ENCODE assay signal across 8 cellular contexts in the genomic region with DNA sequence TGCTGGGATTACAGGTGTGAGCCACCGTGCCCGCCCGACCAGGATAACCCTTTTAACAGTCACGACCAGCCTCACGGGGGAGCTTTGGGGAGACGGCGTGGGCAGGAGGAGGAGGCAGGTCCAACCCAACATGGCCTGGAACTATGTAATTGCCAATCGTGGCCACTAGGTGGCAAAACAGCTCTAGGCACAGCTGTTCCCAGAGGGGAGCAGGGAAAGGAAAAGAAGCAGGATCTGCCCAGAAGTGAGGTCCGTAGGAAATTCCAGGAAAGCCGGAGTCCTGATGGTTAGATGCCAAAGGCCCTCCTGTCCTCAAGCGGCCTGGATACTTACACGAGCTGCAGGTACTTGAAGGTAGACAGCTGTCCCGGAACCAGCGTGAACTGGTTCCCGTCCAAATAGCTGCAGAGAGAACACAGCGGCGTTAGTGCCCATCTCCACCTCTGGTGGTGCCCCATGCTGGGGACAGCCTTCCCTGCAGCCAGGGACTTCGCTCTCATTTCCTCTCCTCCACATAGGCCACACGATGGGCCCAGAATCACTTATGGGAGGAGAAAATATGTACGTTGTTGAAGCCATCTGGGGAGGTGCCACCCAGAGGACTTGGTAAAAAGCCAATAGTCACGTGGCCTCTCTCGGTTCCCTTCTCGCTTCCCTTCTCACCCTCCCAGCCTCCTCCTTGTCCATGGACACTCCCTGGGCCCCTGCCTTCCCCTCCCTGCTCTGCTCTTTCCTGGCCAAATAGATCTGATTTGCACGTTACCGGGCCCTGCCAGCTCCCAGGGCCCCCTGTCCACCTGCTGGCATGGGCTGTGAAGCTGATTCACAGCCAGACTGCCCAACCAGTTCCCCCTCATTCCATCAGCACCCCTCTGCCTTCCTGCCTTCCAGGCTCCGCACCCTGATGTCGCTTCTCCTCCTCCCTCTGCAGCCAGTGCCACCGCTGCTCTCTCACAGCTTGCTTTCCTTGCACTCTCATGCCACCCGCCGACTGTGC.
A peak's percentile ranks its signal among the peaks of the same experiment; 100 is the strongest.
DNase-seq lines count a peak whose midpoint lies in the region; ATAC-seq lines count a peak whose summit lies in the region.

No MANE protein-coding gene starts in this region.

- DNase-seq in 8988T (peak; percentile 88), NCI-H524 (lab: John Stamatoyannopoulos, UW) (peak; percentile 66 to 71), ecto neural progenitor cell (ENCODE audit: low spot score) (peak; percentile 87), medulla oblongata (ENCODE audit: extremely low spot score) (peak; percentile 91)
- DNase-seq in activated CD4-positive, alpha-beta T cell treated with anti-CD3 and anti-CD28 coated beads, Interleukin-2, amount 50 U/mL, for 24 hours (ENCODE audit: low read depth in 1 of 2, low spot score in 1 of 2): peak; percentile 46 to 66
- DNase-seq in stimulated activated CD4-positive, alpha-beta T cell treated with anti-CD3 and anti-CD28 coated beads, TNF-alpha, amount 100 ng/mL, for 48 hours (ENCODE audit: low read depth in 3 of 3): peak; percentile 50 to 67 (median 52)

- ATAC-seq in GM18511 (IDR thresholded peaks at IDR 0.05; ENCODE audit: unreplicated experiment): peak; percentile 89
- peak; percentile 80 for ATAC-seq in HG03439 (IDR thresholded peaks at IDR 0.05; ENCODE audit: unreplicated experiment)

Comparison
In these comparisons a context has a peak if more than half of its experiments do, and no peak if none do; other contexts are left out.
1. Peak in every context shown above with its lines: DNase-seq and ATAC-seq.